ENCODE assay signal across 1 cellular context in the genomic region with DNA sequence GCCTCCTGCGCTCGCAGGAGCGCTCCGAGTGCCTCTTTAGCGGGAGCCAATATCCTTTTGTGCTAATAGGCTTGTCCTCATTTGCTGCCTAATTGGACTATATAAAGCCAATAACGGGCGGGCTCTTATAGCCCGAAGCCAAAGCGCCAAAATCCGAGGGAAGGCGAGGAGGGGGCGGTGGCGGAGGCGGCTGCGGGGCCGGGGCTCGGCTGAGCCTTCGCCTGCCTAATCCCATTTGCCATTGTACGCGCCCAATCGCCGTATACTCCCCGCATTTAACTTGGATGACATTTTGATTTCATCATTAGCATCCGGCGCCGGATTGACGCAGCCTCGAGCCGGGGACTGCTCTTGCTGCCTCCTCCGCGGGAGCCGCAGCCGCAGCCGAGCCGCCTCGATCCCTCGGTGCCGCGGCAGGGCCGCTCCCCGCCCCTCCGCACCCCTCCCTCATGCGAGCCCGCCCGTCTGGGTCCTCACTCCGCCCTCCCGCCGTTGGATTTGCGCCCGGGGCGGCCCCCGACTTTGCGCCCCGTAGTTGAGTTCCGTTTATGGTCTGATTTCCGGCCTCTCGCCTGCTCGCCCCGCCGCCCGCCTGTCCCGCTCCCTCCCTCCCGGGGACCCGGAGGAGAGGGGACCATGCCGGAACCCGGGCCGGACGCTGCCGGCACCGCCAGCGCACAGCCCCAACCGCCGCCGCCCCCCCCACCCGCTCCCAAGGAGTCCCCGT.
TF ChIP-seq lines count a peak whose summit lies in the region.

TSS of gene HMX3 (plus strand) at position 556 of the 727 bp plus-strand sequence. CDS start at position 637, 81 bp downstream.

TF ChIP-seq in HepG2, 621 proteins besides CTCF, POLR2A, EP300 and RAD21 (continued from another document):
- TF ChIP-seq, protein P1, sequence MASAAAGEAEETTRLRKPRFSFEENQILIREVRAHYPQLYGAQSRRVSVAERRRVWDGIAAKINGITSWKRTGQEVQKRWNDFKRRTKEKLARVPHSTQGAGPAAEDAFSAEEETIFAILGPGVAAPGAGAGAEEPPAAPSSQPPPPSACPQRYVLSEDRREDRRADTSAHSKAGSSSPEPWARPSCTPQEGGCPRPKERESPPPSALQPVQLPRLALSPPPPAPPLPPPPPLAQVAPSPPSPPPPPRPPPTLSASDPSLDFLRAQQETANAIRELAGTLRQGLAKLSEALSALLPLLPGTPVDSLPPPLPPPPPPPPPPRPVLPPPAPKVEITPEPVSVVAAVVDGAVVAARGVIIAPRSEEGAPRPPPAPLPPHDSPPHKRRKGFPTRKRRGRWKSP (CRISPR knock-in tag; IDR thresholded peaks at IDR 0.05): peak; percentile 52; the same call in 1 of the 2 replicates
- peak; percentile 20; the same call in 1 of the 2 replicates for TF ChIP-seq GABPB1 (CRISPR knock-in tag; IDR thresholded peaks at IDR 0.05)
- TF ChIP-seq FOXM1 (CRISPR knock-in tag; IDR thresholded peaks at IDR 0.05): no peak
- TF ChIP-seq MTF2 (CRISPR knock-in tag; IDR thresholded peaks at IDR 0.05; ENCODE audit: borderline replicate concordance): peak; percentile 60; the same call in 1 of the 2 replicates
